Comparison of ENCODE assay signal across 20 cellular contexts in the genomic region with DNA sequence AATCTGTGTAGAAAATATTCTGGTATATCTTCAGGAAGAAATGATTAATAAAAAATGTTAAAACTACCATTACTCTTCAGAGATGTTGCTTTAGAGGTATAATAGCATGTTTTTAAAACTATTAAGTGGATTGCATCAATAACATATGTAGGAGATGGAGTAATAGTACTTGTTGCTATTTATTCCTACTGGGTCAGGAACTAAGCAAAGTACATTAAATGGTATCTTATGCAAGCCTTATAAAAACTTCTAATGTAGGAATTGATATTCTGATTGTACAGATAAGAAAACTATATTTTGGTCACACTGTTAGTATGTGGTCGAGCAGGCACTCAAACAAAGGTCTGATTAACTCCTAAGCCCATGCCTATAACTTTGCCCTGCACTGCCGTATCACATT. TPM values are rescaled to one million over a fixed set of nuclear protein-coding genes. Genes with fewer than 3 reads are reported as not detected.
DNase-seq lines count a peak whose midpoint lies in the region; ATAC-seq and TF ChIP-seq lines count a peak whose summit lies in the region.
"Had no signal": no experiment of that assay in that cellular context is flagged by ENCODE, and none has a peak within 500 bp of the region (broad histone marks: within the 10 kb centered on the region; RNA-seq: fewer than 3 reads in every experiment).

No MANE protein-coding gene starts in this region.

- no peaks in the 10 kb centered on the region for H4K20me1 ChIP-seq in mammary epithelial cell (ENCODE audit: insufficient read depth, low read length)

- BruUV-seq in mammary epithelial cell (replicated peaks; lab: Mats Ljungman, UMichigan): TSS peak; percentile 66

- in situ Hi-C loops in mammary epithelial cell (cut with MboI; ENCODE audit: low sequenced_read_pairs in 2 of 2): no loop called here

- H3K79me2 ChIP-seq in mammary epithelial cell (ENCODE audit: insufficient read depth, low read length): no peaks in the 10 kb centered on the region

- H3K9me3 ChIP-seq in mammary epithelial cell (replicated peaks; ENCODE audit: insufficient read depth, low read length) (no peaks in the 10 kb centered on the region), breast epithelium (peaks cover 0 to 1% of the 10 kb centered on the region in 2 donors)

- H3K27ac ChIP-seq in mammary epithelial cell (ENCODE audit: insufficient read depth, low read depth, low read length) (no peak overlapping the region), breast epithelium (no peak overlapping the region)
- H3K27ac ChIP-seq: 22Rv1 had no signal

- H2AFZ ChIP-seq in mammary epithelial cell (ENCODE audit: low read depth, low read length): no peak overlapping the region

- peak overlapping the region; percentile 18 for H3K4me2 ChIP-seq in mammary epithelial cell (ENCODE audit: insufficient read depth, low read depth, low read length)

- H3K27me3 ChIP-seq in mammary epithelial cell (ENCODE audit: insufficient read depth, low read length) (no peaks in the 10 kb centered on the region), breast epithelium (no peaks in the 10 kb centered on the region)

- WGBS in mammary epithelial cell (ENCODE audit: low coverage, missing lambda C conversion rate): 71% methylated on average over 2 of the region's 2 CpGs

- ATAC-seq in omental fat pad (ENCODE audit: low FRiP score) (peak; percentile 59), HG02973 (IDR thresholded peaks at IDR 0.05; ENCODE audit: unreplicated experiment) (no peak)

- no peak for DNase-seq in mammary epithelial cell
- DNase-seq in breast epithelium (ENCODE audit: low spot score in 2 of 2): no peak
- DNase-seq in amniotic epithelial cell (ENCODE audit: low read depth): peak; percentile 73
- peak; percentile 41 for DNase-seq in fibroblast of pulmonary artery (ENCODE audit: low read depth)
- DNase-seq in omental fat pad (ENCODE audit: low spot score): no peak
- no peak for DNase-seq in iPS-NIHi7 (ENCODE audit: extremely low spot score)
- DNase-seq in NCI-H345 treated with DMSO at 0.1 percent for 48 hours (lab: John Stamatoyannopoulos, UW; ENCODE audit: unreplicated experiment): no peak
- DNase-seq: DMS 273 treated with DMSO at 0.1 percent for 48 hours, DND-41, H7, NCI-H1092 treated with DMSO at 0.1 percent for 48 hours, NCI-H146, NCI-H2029 treated with DMSO at 0.1 percent for 48 hours, NCI-H2171 treated with DMSO at 0.1 percent for 48 hours, NCI-H510A, NCI-H774, RPMI8226, SIG-M5 had no signal

- intact Hi-C loops in mammary epithelial cell (cut with micrococcal nuclease): no loop called here
- intact Hi-C loops in breast epithelium (cut with DNase I; ENCODE audit: low total_unique reads): no loop called here

- no peak overlapping the region for H3K4me3 ChIP-seq in mammary epithelial cell (replicated peaks in 1 of 3; ENCODE audit: insufficient read depth in 1 of 3, low read depth in 2 of 3, low read length in 3 of 3)
- no peak overlapping the region for H3K4me3 ChIP-seq in breast epithelium
- no peak overlapping the region for H3K4me3 ChIP-seq in fibroblast of pulmonary artery (replicated peaks; ENCODE audit: low read depth, low read length)

- TF ChIP-seq POLR2A in breast epithelium (IDR thresholded peaks at IDR 0.05): no peak

- peaks cover 11% of the 10 kb centered on the region for H3K4me1 ChIP-seq in mammary epithelial cell (ENCODE audit: insufficient read depth, low read length)
- H3K4me1 ChIP-seq in breast epithelium: no peaks in the 10 kb centered on the region

- H3K36me3 ChIP-seq in mammary epithelial cell (ENCODE audit: insufficient read depth, low read length) (no peaks in the 10 kb centered on the region), breast epithelium (no peaks in the 10 kb centered on the region)

- no peak overlapping the region for H3K9ac ChIP-seq in mammary epithelial cell (ENCODE audit: insufficient read depth, low read length)

- no peak for TF ChIP-seq CTCF in mammary epithelial cell (conservative IDR thresholded peaks at IDR 0.05 in 1 of 2, IDR thresholded peaks at IDR 0.05 in 1 of 2; ENCODE audit: extremely low read depth in 1 of 2, insufficient read depth in 1 of 2, low read depth in 1 of 2, low read length in 2 of 2)
- no peak for TF ChIP-seq CTCF in breast epithelium (IDR thresholded peaks at IDR 0.05)
- no peak for TF ChIP-seq CTCF in fibroblast of pulmonary artery (IDR thresholded peaks at IDR 0.05; ENCODE audit: low read length, missing control alignments)
- no peak for TF ChIP-seq CTCF in omental fat pad (IDR thresholded peaks at IDR 0.05)

- CTCF ChIA-PET in mammary epithelial cell (lab: Charles Lee; ENCODE audit: low non-redundant PET): no interaction called here

- dilution Hi-C loops in mammary epithelial cell (cut with HindIII; ENCODE audit: low sequenced_read_pairs): no loop called here

RNA-seq across cellular contexts. Expression of a gene that starts 31.4 kb away (rescaled TPM):
- total RNA-seq in mammary epithelial cell (100 to 1,000 TPM; 199 to 225 TPM), breast epithelium (100 to 1,000 TPM; 120 to 263 (median 158) TPM), omental fat pad (100 to 1,000 TPM; 119 to 168 (median 146) TPM)
- 160 TPM for polyA plus RNA-seq in mammary epithelial cell
- polyA minus RNA-seq in mammary epithelial cell: 237 TPM

Comparison
In these comparisons a context has a peak if more than half of its experiments do, and no peak if none do; other contexts are left out.
1. DNase-seq: peak in amniotic epithelial cell (single experiment) and fibroblast of pulmonary artery (single experiment); none in mammary epithelial cell (single experiment), breast epithelium (0 of 2), omental fat pad (single experiment), iPS-NIHi7 (single experiment) and NCI-H345 treated with DMSO at 0.1 percent for 48 hours (single experiment).